15 cellular contexts compared by ENCODE assay signal in genomic region chr20:64051532-64052325, GRCh38. TPM values are rescaled to one million over a fixed set of nuclear protein-coding genes. Genes with fewer than 3 reads are reported as not detected.
A peak's percentile ranks its signal among the peaks of the same experiment; 100 is the strongest.
DNase-seq lines count a peak whose midpoint lies in the region; ATAC-seq, FAIRE-seq and TF ChIP-seq lines count a peak whose summit lies in the region.
"Had no signal": no experiment of that assay in that cellular context is flagged by ENCODE, and none has a peak within 500 bp of the region (broad histone marks: within the 10 kb centered on the region; RNA-seq: fewer than 3 reads in every experiment).

No MANE protein-coding gene starts in this region.

- H4K20me1 ChIP-seq in endothelial cell of umbilical vein (replicated peaks; ENCODE audit: control insufficient read depth, extremely low read depth, insufficient read depth, low read length): peaks cover 3% of the 10 kb centered on the region

- dilution Hi-C loops in endothelial cell of umbilical vein (cut with MboI; ENCODE audit: extremely low pct_ligation_motif_present, low sequenced_read_pairs): no loop called here

- POLR2A ChIA-PET in endothelial cell of umbilical vein (lab: Charles Lee): no interaction called here

- H3K4me2 ChIP-seq in endothelial cell of umbilical vein (ENCODE audit: insufficient read depth, low read length): no peak overlapping the region

- TF ChIP-seq CTCF in endothelial cell of umbilical vein (IDR thresholded peaks at IDR 0.05; ENCODE audit: extremely low read depth in 1 of 2, insufficient read depth in 1 of 2, low read depth in 1 of 2, low read length in 2 of 2) (no peak), right lobe of liver (IDR thresholded peaks at IDR 0.05) (no peak), stomach (IDR thresholded peaks at IDR 0.05) (no peak)

- no TSS peak for BruUV-seq in endothelial cell of umbilical vein (replicated peaks; lab: Mats Ljungman, UMichigan)

- CTCF ChIA-PET in endothelial cell of umbilical vein (lab: Charles Lee): interaction anchor here (0.6 to 15.2 kb wide), 4 partner anchors 13 to 72 kb away, joined by 3 to 412 read pairs (median 4); partner anchors contain the start of genes C20orf204 and RGS19

- H2AFZ ChIP-seq in endothelial cell of umbilical vein (ENCODE audit: low read depth, low read length): peak overlapping the region; percentile 49
- H2AFZ ChIP-seq: GM23248 had no signal

- DNase-seq in NT2/D1 (ENCODE audit: low read depth, low spot score): no peak
- peak; percentile 31 for DNase-seq in endothelial cell of umbilical vein (ENCODE audit: low read depth, low spot score)
- peak in 2 of 3 donors; percentile 50 to 59 for DNase-seq in right lobe of liver
- no peak for DNase-seq in stomach
- no peak for DNase-seq in CD1c-positive myeloid dendritic cell (ENCODE audit: extremely low spot score)
- no peak for DNase-seq in OCI-M1 (lab: John Stamatoyannopoulos, UW)
- no peak for DNase-seq in NCI-H2029 treated with DMSO at 0.1 percent for 48 hours (lab: John Stamatoyannopoulos, UW)
- no peak for DNase-seq in NCI-H2029 (lab: John Stamatoyannopoulos, UW)
- DNase-seq: activated gamma-delta T cell treated with Interleukin-2 at 50 U/mL for 16 hours; DMS153; foreskin melanocyte; GM23248; NCI-H446; stimulated activated CD4-positive, alpha-beta T cell treated with anti-CD3 and anti-CD28 coated beads, Interleukin-4, amount 100 ng/mL, for 4 hours had no signal

- TF ChIP-seq POLR2A in endothelial cell of umbilical vein (IDR thresholded peaks at IDR 0.05; ENCODE audit: low read depth, low read length): no peak
- peak; percentile 15 for TF ChIP-seq POLR2A in right lobe of liver (IDR thresholded peaks at IDR 0.05)
- no peak for TF ChIP-seq POLR2A in stomach (IDR thresholded peaks at IDR 0.05)

- ATAC-seq in right lobe of liver: peak in 3 of 4 donors; percentile 11 to 17 (median 14)
- ATAC-seq: WTC11 had no signal

- H3K27me3 ChIP-seq in NT2/D1 (ENCODE audit: insufficient read depth, insufficient read length): peaks cover 29% of the 10 kb centered on the region
- no peaks in the 10 kb centered on the region for H3K27me3 ChIP-seq in endothelial cell of umbilical vein (ENCODE audit: control insufficient read depth in 2 of 2, insufficient read depth in 2 of 2, low read length in 2 of 2)
- H3K27me3 ChIP-seq in right lobe of liver: no peaks in the 10 kb centered on the region
- peaks cover 25 to 100% (median 73%) of the 10 kb centered on the region in 3 donors for H3K27me3 ChIP-seq in stomach

- peaks cover 20% of the 10 kb centered on the region for H3K79me2 ChIP-seq in endothelial cell of umbilical vein (ENCODE audit: control insufficient read depth, insufficient read depth, low read length)

- TF ChIP-seq EP300 in stomach (IDR thresholded peaks at IDR 0.05): no peak

- no CpG with 5 or more reads among the region's 15 CpGs for WGBS in right lobe of liver (ENCODE audit: insufficient coverage, low coverage, low lambda C conversion rate, missing lambda C conversion rate)
- WGBS in stomach, 5 donors: 63 to 81% (median 73%) methylated on average over 6 to 15 of the region's 15 CpGs

- FAIRE-seq in endothelial cell of umbilical vein (lab: Jason Lieb, UNC): no peak

- H3K4me1 ChIP-seq in NT2/D1 (ENCODE audit: insufficient read depth, insufficient read length): peaks cover 43% of the 10 kb centered on the region
- peaks cover 76% of the 10 kb centered on the region for H3K4me1 ChIP-seq in endothelial cell of umbilical vein (ENCODE audit: control insufficient read depth, extremely low read depth, insufficient read depth, low read length)
- H3K4me1 ChIP-seq in right lobe of liver: no peaks in the 10 kb centered on the region
- peaks cover 17 to 31% (median 19%) of the 10 kb centered on the region in 4 donors for H3K4me1 ChIP-seq in stomach

- H3K9ac ChIP-seq in NT2/D1 (ENCODE audit: insufficient read length, low read depth) (peak overlapping the region; percentile 21), endothelial cell of umbilical vein (replicated peaks; ENCODE audit: extremely low read depth, insufficient read depth, low read length) (no peak overlapping the region)
- H3K9ac ChIP-seq: GM23248 had no signal

- no peaks in the 10 kb centered on the region for H3K9me3 ChIP-seq in NT2/D1 (ENCODE audit: insufficient read depth, low read length)
- no peaks in the 10 kb centered on the region for H3K9me3 ChIP-seq in endothelial cell of umbilical vein (replicated peaks; ENCODE audit: control insufficient read depth, insufficient read depth, low read length)
- no peaks in the 10 kb centered on the region for H3K9me3 ChIP-seq in right lobe of liver
- no peaks in the 10 kb centered on the region for H3K9me3 ChIP-seq in stomach

- peak overlapping the region; percentile 26 for H3K27ac ChIP-seq in endothelial cell of umbilical vein (ENCODE audit: insufficient read depth, low read depth, low read length)
- peak overlapping the region; percentile 4 to 67 (median 10) for H3K27ac ChIP-seq in right lobe of liver
- peak overlapping the region; percentile 25 to 79 (median 67) for H3K27ac ChIP-seq in stomach
- H3K27ac ChIP-seq: GM23248 had no signal

- H3K36me3 ChIP-seq in NT2/D1 (ENCODE audit: insufficient read depth, insufficient read length, low read length): peaks cover 3% of the 10 kb centered on the region
- H3K36me3 ChIP-seq in endothelial cell of umbilical vein (ENCODE audit: control insufficient read depth in 2 of 2, extremely low read depth in 1 of 2, insufficient read depth in 2 of 2, low read length in 2 of 2): peaks cover 9 to 13% of the 10 kb centered on the region in 2 experiments
- no peaks in the 10 kb centered on the region for H3K36me3 ChIP-seq in right lobe of liver
- H3K36me3 ChIP-seq in stomach: no peaks in the 10 kb centered on the region

- no peaks in the 10 kb centered on the region for H3K9me1 ChIP-seq in endothelial cell of umbilical vein (replicated peaks; ENCODE audit: control insufficient read depth, extremely low read depth, insufficient read depth, low read length)

- H3K4me3 ChIP-seq in NT2/D1 (ENCODE audit: insufficient read length, low read depth) (no peak overlapping the region), endothelial cell of umbilical vein (replicated peaks in 1 of 3; ENCODE audit: insufficient read depth in 1 of 3, low read depth in 1 of 3, low read length in 3 of 3) (no peak overlapping the region), right lobe of liver (no peak overlapping the region), stomach (no peak overlapping the region)
- H3K4me3 ChIP-seq: GM23248 had no signal

- intact Hi-C loops in endothelial cell of umbilical vein (cut with micrococcal nuclease): loop anchor here (10.0 kb wide), 1 partner anchor 157 kb away; the partner anchor contains the start of gene DNAJC5
- intact Hi-C loops in right lobe of liver (cut with DNase I): no loop called here
- intact Hi-C loops in stomach (cut with DNase I; ENCODE audit: low total_unique reads): no loop called here

RNA-seq across cellular contexts. Expression of gene SOX18, which starts 2.3 kb away (rescaled TPM):
- 175 and 211 TPM in 2 replicates for total RNA-seq in endothelial cell of umbilical vein
- 20.9 and 21.8 TPM in 2 replicates for polyA plus RNA-seq in endothelial cell of umbilical vein
- 10.8 and 19.2 TPM in 2 replicates for polyA plus RNA-seq in endothelial cell of umbilical vein (2011; cell fraction: cytosol; rRNA removed)
- 9.0 and 10.9 TPM in 2 replicates for polyA plus RNA-seq in endothelial cell of umbilical vein (2011; cell fraction: nucleus; rRNA removed)
- 23.0 and 49.2 TPM in 2 replicates for polyA plus RNA-seq in endothelial cell of umbilical vein (2012)
- 3.7 and 6.5 TPM in 2 replicates for polyA minus RNA-seq in endothelial cell of umbilical vein
- 2.9 TPM for polyA minus RNA-seq in endothelial cell of umbilical vein (2011; cell fraction: cytosol; rRNA and poly(A)+ RNA removed)
- polyA minus RNA-seq in endothelial cell of umbilical vein (2011; cell fraction: nucleus; rRNA and poly(A)+ RNA removed): 4.4 and 13.0 TPM in 2 replicates
- total RNA-seq in right lobe of liver: 1 to 10 TPM; 4.1 to 7.8 (median 5.6) TPM
- 10 to 100 TPM in 2 of 5 donors, 1 to 10 TPM in 2, under 1 TPM in 1; 0.58 to 26.6 (median 8.9) TPM for total RNA-seq in stomach
- polyA plus RNA-seq in stomach: 10 to 100 TPM in 1 of 3 donors, 1 to 10 TPM in 2; 6.2 to 15.2 (median 8.4) TPM
- total RNA-seq: GM23248 had no signal
- polyA plus RNA-seq: GM23248 had no signal

RNA-seq across cellular contexts. Expression of gene TCEA2, which starts 11.3 kb away (rescaled TPM):
- 65.5 and 71.3 TPM in 2 replicates for total RNA-seq in endothelial cell of umbilical vein
- polyA plus RNA-seq in endothelial cell of umbilical vein: 53.1 and 56.0 TPM in 2 replicates
- polyA plus RNA-seq in endothelial cell of umbilical vein (2011; cell fraction: cytosol; rRNA removed): 37.0 and 47.4 TPM in 2 replicates
- 97.1 and 136 TPM in 2 replicates for polyA plus RNA-seq in endothelial cell of umbilical vein (2011; cell fraction: nucleus; rRNA removed)
- polyA plus RNA-seq in endothelial cell of umbilical vein (2012): 46.9 and 80.2 TPM in 2 replicates
- 24.5 and 35.3 TPM in 2 replicates for polyA minus RNA-seq in endothelial cell of umbilical vein
- 19.4 TPM for polyA minus RNA-seq in endothelial cell of umbilical vein (2011; cell fraction: cytosol; rRNA and poly(A)+ RNA removed)
- 15.8 and 34.4 TPM in 2 replicates for polyA minus RNA-seq in endothelial cell of umbilical vein (2011; cell fraction: nucleus; rRNA and poly(A)+ RNA removed)
- total RNA-seq in right lobe of liver: 10 to 100 TPM; 14.8 to 45.6 (median 28.6) TPM
- total RNA-seq in stomach: 10 to 100 TPM in 4 of 5 donors, 1 to 10 TPM in 1; 3.1 to 30.7 (median 22.8) TPM
- polyA plus RNA-seq in stomach: 10 to 100 TPM; 21.0 to 35.5 (median 30.4) TPM

RNA-seq across cellular contexts. Expression of gene C20orf204, which starts 15.7 kb away (rescaled TPM):
- total RNA-seq in endothelial cell of umbilical vein (5.8 and 6.0 TPM in 2 replicates), right lobe of liver (1 to 10 TPM in 1 of 6 experiments, under 1 TPM in 4, not detected in 1; 0.29 to 1.1 (median 0.44) TPM), stomach (1 to 10 TPM in 1 of 5 donors, not detected in 4; 1.7 TPM)
- polyA plus RNA-seq in endothelial cell of umbilical vein (2.8 and 4.5 TPM in 2 replicates), stomach (1 to 10 TPM in 2 of 3 donors, under 1 TPM in 1; 0.62 to 3.4 (median 1.4) TPM)
- polyA plus RNA-seq in endothelial cell of umbilical vein (2011; cell fraction: cytosol; rRNA removed): 0.79 and 1.2 TPM in 2 replicates
- polyA plus RNA-seq in endothelial cell of umbilical vein (2011; cell fraction: nucleus; rRNA removed): 2.4 and 2.8 TPM in 2 replicates
- polyA plus RNA-seq in endothelial cell of umbilical vein (2012): 0.66 and 1.6 TPM in 2 replicates
- polyA minus RNA-seq in endothelial cell of umbilical vein: 1.0 and 1.5 TPM in 2 replicates
- polyA minus RNA-seq in endothelial cell of umbilical vein (2011; cell fraction: cytosol; rRNA and poly(A)+ RNA removed): 1.7 TPM
- 2.2 and 4.4 TPM in 2 replicates for polyA minus RNA-seq in endothelial cell of umbilical vein (2011; cell fraction: nucleus; rRNA and poly(A)+ RNA removed)

RNA-seq across cellular contexts. Expression of gene RGS19, which starts 27.6 kb away (rescaled TPM):
- total RNA-seq in endothelial cell of umbilical vein: 27.8 and 28.3 TPM in 2 replicates
- polyA plus RNA-seq in endothelial cell of umbilical vein: 33.7 and 69.6 TPM in 2 replicates
- polyA plus RNA-seq in endothelial cell of umbilical vein (2011; cell fraction: cytosol; rRNA removed): 21.3 and 30.8 TPM in 2 replicates
- 12.0 and 13.9 TPM in 2 replicates for polyA plus RNA-seq in endothelial cell of umbilical vein (2011; cell fraction: nucleus; rRNA removed)
- polyA plus RNA-seq in endothelial cell of umbilical vein (2012): 24.7 and 27.7 TPM in 2 replicates
- 14.0 and 19.0 TPM in 2 replicates for polyA minus RNA-seq in endothelial cell of umbilical vein
- polyA minus RNA-seq in endothelial cell of umbilical vein (2011; cell fraction: cytosol; rRNA and poly(A)+ RNA removed): 16.2 TPM
- polyA minus RNA-seq in endothelial cell of umbilical vein (2011; cell fraction: nucleus; rRNA and poly(A)+ RNA removed): 4.2 and 5.7 TPM in 2 replicates
- 10 to 100 TPM in 2 of 6 experiments, 1 to 10 TPM in 4; 2.6 to 10.9 (median 5.7) TPM for total RNA-seq in right lobe of liver
- total RNA-seq in stomach: 10 to 100 TPM in 1 of 5 donors, 1 to 10 TPM in 1, not detected in 3; 3.1 to 10.1 TPM
- 10 to 100 TPM in 2 of 3 donors, 1 to 10 TPM in 1; 8.1 to 17.2 (median 13.1) TPM for polyA plus RNA-seq in stomach

RNA-seq across cellular contexts. Expression of gene OPRL1, which starts 28.2 kb away (rescaled TPM):
- 1.9 and 2.2 TPM in 2 replicates for total RNA-seq in endothelial cell of umbilical vein
- polyA plus RNA-seq in endothelial cell of umbilical vein: 2.0 and 2.6 TPM in 2 replicates
- polyA plus RNA-seq in endothelial cell of umbilical vein (2011; cell fraction: cytosol; rRNA removed): 1.3 and 1.8 TPM in 2 replicates
- polyA plus RNA-seq in endothelial cell of umbilical vein (2011; cell fraction: nucleus; rRNA removed): 1.8 and 2.3 TPM in 2 replicates
- 2.3 and 5.2 TPM in 2 replicates for polyA plus RNA-seq in endothelial cell of umbilical vein (2012)
- 2.3 and 3.7 TPM in 2 replicates for polyA minus RNA-seq in endothelial cell of umbilical vein
- not detected for polyA minus RNA-seq in endothelial cell of umbilical vein (2011; cell fraction: cytosol; rRNA and poly(A)+ RNA removed)
- polyA minus RNA-seq in endothelial cell of umbilical vein (2011; cell fraction: nucleus; rRNA and poly(A)+ RNA removed): 0.43 and 0.91 TPM in 2 replicates
- total RNA-seq in right lobe of liver: under 1 TPM in 5 of 6 experiments, not detected in 1; 0.13 to 0.32 (median 0.25) TPM
- total RNA-seq in stomach: 1 to 10 TPM in 1 of 5 donors, under 1 TPM in 1, not detected in 3; 0.55 to 4.7 TPM
- under 1 TPM in 2 of 3 donors, not detected in 1; 0.18 to 0.25 TPM for polyA plus RNA-seq in stomach

Comparison
In these comparisons a context has a peak if more than half of its experiments do, and no peak if none do; other contexts are left out.
1. DNase-seq: peak in endothelial cell of umbilical vein (single experiment) and right lobe of liver (2 of 3); none in NT2/D1 (single experiment), stomach (single experiment), CD1c-positive myeloid dendritic cell (single experiment), OCI-M1 (single experiment), NCI-H2029 treated with DMSO at 0.1 percent for 48 hours (single experiment) and NCI-H2029 (single experiment).
2. H3K27ac ChIP-seq: peak in every context shown above with its lines; median percentile 67 in stomach; 26 in endothelial cell of umbilical vein; 10 in right lobe of liver.